25 cellular contexts compared by ENCODE assay signal in the genomic region with DNA sequence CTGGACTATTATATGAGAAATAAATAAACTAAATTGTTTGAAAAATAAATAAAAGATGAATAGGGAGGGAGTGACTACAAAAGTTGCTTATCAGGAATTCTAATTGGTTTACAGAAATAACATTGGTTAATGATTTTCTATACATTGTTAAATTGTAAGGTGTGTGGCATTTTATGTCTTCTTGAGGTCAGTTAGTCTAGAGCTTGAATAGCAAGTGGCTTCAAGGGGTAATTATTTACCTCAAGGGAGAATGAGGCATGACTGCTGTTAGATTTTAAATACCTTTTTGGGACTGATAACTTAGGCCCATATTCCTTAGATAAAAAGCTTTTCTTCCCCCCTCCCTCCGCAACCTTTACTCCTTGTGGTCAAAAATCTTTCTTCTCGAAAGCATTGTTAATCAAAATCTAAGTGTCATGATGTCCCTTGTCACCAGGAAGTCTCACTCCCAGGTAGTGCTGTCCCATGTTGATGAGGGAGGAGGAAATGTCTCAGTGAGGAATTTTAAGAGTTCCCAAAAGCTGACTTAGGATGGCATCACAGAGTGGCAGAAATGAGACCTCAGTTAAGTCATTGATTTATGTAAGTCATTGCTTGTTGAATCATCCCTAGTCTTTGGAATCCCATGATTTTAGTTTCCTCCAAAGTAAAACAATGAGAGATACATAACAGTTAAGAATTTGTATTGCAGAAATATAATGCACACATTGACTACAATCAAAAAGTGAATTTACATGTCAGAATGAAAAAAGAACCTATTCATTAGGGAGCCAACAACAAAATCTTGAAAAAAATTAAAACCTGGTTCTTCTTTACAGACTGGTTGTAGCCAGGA.
DNase-seq lines count a peak whose midpoint lies in the region; ATAC-seq and TF ChIP-seq lines count a peak whose summit lies in the region.
"Had no signal": no experiment of that assay in that cellular context is flagged by ENCODE, and none has a peak within 500 bp of the region (broad histone marks: within the 10 kb centered on the region; RNA-seq: fewer than 3 reads in every experiment).

No MANE protein-coding gene starts in this region.

- peak; percentile 22; the same call in 1 of the 2 replicates for ATAC-seq in PC-3
- ATAC-seq in Right ventricle myocardium inferior = no peak
- ATAC-seq in HG03571 (IDR thresholded peaks at IDR 0.05; ENCODE audit: unreplicated experiment) = no peak
- no peak for ATAC-seq in GM18502 (IDR thresholded peaks at IDR 0.05; ENCODE audit: poor library complexity, unreplicated experiment)
- ATAC-seq: activated CD4-positive, alpha-beta T cell treated with anti-CD3 and anti-CD28 coated beads for 36 hours; activated T-cell treated with anti-CD3 and anti-CD28 coated beads, Interleukin-2, amount 50 U/mL, for 4 hours; gastrocnemius medialis; naive thymus-derived CD8-positive, alpha-beta T cell; right lobe of liver had no signal

- no peak overlapping the region for H4K91ac ChIP-seq in mesenchymal stem cell (ENCODE audit: low read length)

- no TSS peak for BruUV-seq in PC-3 (replicated peaks; lab: Mats Ljungman, UMichigan)

- no peaks in the 10 kb centered on the region for H3K27me3 ChIP-seq in PC-3 (ENCODE audit: low read length)
- no peaks in the 10 kb centered on the region for H3K27me3 ChIP-seq in mesenchymal stem cell (ENCODE audit: control insufficient read depth in 1 of 2, insufficient read depth in 1 of 2, low read length in 2 of 2)
- H3K27me3 ChIP-seq: cardiac muscle cell, gastrocnemius medialis, right lobe of liver, stomach, transverse colon had no signal

- no peak overlapping the region for H3K4me2 ChIP-seq in PC-3 (ENCODE audit: low read length)
- H3K4me2 ChIP-seq in mesenchymal stem cell (ENCODE audit: low read length, poor library complexity, severe bottlenecking) = peak overlapping the region; percentile 1

- H3K36me3 ChIP-seq in PC-3 (ENCODE audit: low read depth, low read length) = no peaks in the 10 kb centered on the region
- H3K36me3 ChIP-seq in mesenchymal stem cell (ENCODE audit: control insufficient read depth in 1 of 2, insufficient read depth in 2 of 2, low read depth in 1 of 2, low read length in 2 of 2) = no peaks in the 10 kb centered on the region
- H3K36me3 ChIP-seq: cardiac muscle cell, gastrocnemius medialis, right lobe of liver, stomach, transverse colon had no signal

- H2AK5ac ChIP-seq in mesenchymal stem cell (ENCODE audit: low read length, severe bottlenecking) = no peak overlapping the region

- H3K9me3 ChIP-seq in PC-3 (ENCODE audit: low read length) (no peaks in the 10 kb centered on the region), mesenchymal stem cell (ENCODE audit: control insufficient read depth, low read length) (no peaks in the 10 kb centered on the region)
- H3K9me3 ChIP-seq: gastrocnemius medialis, right lobe of liver had no signal

- no peak overlapping the region for H3K14ac ChIP-seq in mesenchymal stem cell (ENCODE audit: low read length in 2 of 2)

- no peak overlapping the region for H2BK15ac ChIP-seq in mesenchymal stem cell (ENCODE audit: low read depth, poor library complexity, severe bottlenecking)

- POLR2A ChIA-PET in PC-3 (lab: Charles Lee; ENCODE audit: unreplicated experiment) = no interaction called here

- H3K9ac ChIP-seq in PC-3 (ENCODE audit: low read length) = no peak overlapping the region
- H3K9ac ChIP-seq in mesenchymal stem cell (ENCODE audit: low read length) = no peak overlapping the region

- H3K4ac ChIP-seq in mesenchymal stem cell (ENCODE audit: low read depth in 1 of 2, low read length in 2 of 2) = no peak overlapping the region

- peak; percentile 91 for DNase-seq in Caki2 (ENCODE audit: low read depth)
- DNase-seq in PC-3 = peak; percentile 29
- DNase-seq in epithelial cell of proximal tubule (ENCODE audit: low read depth) = peak; percentile 50
- DNase-seq in mesenchymal stem cell = no peak
- no peak for DNase-seq in Right ventricle myocardium inferior (ENCODE audit: missing footprints)
- no peak for DNase-seq in COR-L47 (lab: John Stamatoyannopoulos, UW)
- DNase-seq: activated CD4-positive, alpha-beta T cell treated with anti-CD3 and anti-CD28 coated beads for 36 hours; activated CD8-positive, alpha-beta memory T cell treated with anti-CD3 and anti-CD28 coated beads for 24 hours; activated naive CD4-positive, alpha-beta T cell treated with anti-CD3 and anti-CD28 coated beads, Interleukin-2, amount 10 ng/mL, durations not matched to agents 7 days and 5 days; activated T-cell treated with anti-CD3 and anti-CD28 coated beads, Interleukin-2, amount 50 U/mL, for 4 hours; gastrocnemius medialis; H9; Karpas-422; mesendoderm; naive thymus-derived CD8-positive, alpha-beta T cell; NCI-H1930; NCI-H69; right lobe of liver; Right ventricle myocardium superior; stimulated activated CD4-positive, alpha-beta T cell treated with anti-CD3 and anti-CD28 coated beads, Interleukin-15, amount 100 ng/mL, for 24 hours; stomach; transverse colon had no signal

- no peaks in the 10 kb centered on the region for H3F3A ChIP-seq in PC-3 (ENCODE audit: low read length, unreplicated experiment)

- H3K27ac ChIP-seq in PC-3 (ENCODE audit: low read length) (no peak overlapping the region), mesenchymal stem cell (ENCODE audit: low read length, poor library complexity, severe bottlenecking) (peak overlapping the region; percentile 51)
- H3K27ac ChIP-seq: cardiac muscle cell, gastrocnemius medialis, right lobe of liver, stomach, transverse colon had no signal

- H3K9me2 ChIP-seq in PC-3 (replicated peaks; ENCODE audit: low read length) = no peaks in the 10 kb centered on the region

- H4K20me1 ChIP-seq in PC-3 (ENCODE audit: low read length) = no peaks in the 10 kb centered on the region

- no peak overlapping the region for H2BK120ac ChIP-seq in mesenchymal stem cell (ENCODE audit: low read depth, low read length)

- no peak overlapping the region for H3K18ac ChIP-seq in mesenchymal stem cell (ENCODE audit: low read depth in 1 of 2, low read length in 2 of 2)

- H3K79me2 ChIP-seq in PC-3 (ENCODE audit: low read length) = no peaks in the 10 kb centered on the region

- CTCF ChIA-PET in PC-3 (lab: Charles Lee) = no interaction called here

- H4K8ac ChIP-seq in mesenchymal stem cell (ENCODE audit: low read length) = no peak overlapping the region

- 100% methylated on average over 2 of the region's 2 CpGs for WGBS in mesenchymal stem cell

- H2BK12ac ChIP-seq in mesenchymal stem cell (ENCODE audit: low read length in 2 of 2) = no peak overlapping the region

- intact Hi-C loops in PC-3 (cut with micrococcal nuclease) = no loop called here
- intact Hi-C loops in Right ventricle myocardium inferior (cut with DNase I) = no loop called here

- peaks cover 17% of the 10 kb centered on the region for H3K79me1 ChIP-seq in mesenchymal stem cell (replicated peaks; ENCODE audit: low read length, poor library complexity, severe bottlenecking)

- H2AFZ ChIP-seq in PC-3 (ENCODE audit: low read length) (no peak overlapping the region), mesenchymal stem cell (ENCODE audit: low read depth, low read length) (no peak overlapping the region)

- no peak overlapping the region for H2BK5ac ChIP-seq in mesenchymal stem cell (ENCODE audit: low read depth, low read length, poor library complexity, severe bottlenecking)

- in situ Hi-C loops in Caki2 (cut with HindIII; ENCODE audit: low pct_unique_long_range_greater_than_20kb, low sequenced_read_pairs) = no loop called here

- no peak overlapping the region for H3K23ac ChIP-seq in mesenchymal stem cell (ENCODE audit: low read length in 2 of 2)

- H3K4me3 ChIP-seq in PC-3 (ENCODE audit: low read length) (no peak overlapping the region), epithelial cell of proximal tubule (ENCODE audit: low read depth, low read length) (no peak overlapping the region), mesenchymal stem cell (ENCODE audit: insufficient read depth in 1 of 2, low read depth in 1 of 2, low read length in 2 of 2) (no peak overlapping the region)
- H3K4me3 ChIP-seq: cardiac muscle cell, gastrocnemius medialis, right lobe of liver, stomach, transverse colon had no signal

- no peaks in the 10 kb centered on the region for H3K4me1 ChIP-seq in PC-3 (ENCODE audit: insufficient read depth, low read length)
- H3K4me1 ChIP-seq in mesenchymal stem cell (ENCODE audit: control insufficient read depth, insufficient read depth, low read depth, low read length) = no peaks in the 10 kb centered on the region
- H3K4me1 ChIP-seq: gastrocnemius medialis, right lobe of liver had no signal

- TF ChIP-seq CTCF in PC-3 (conservative IDR thresholded peaks at IDR 0.05; ENCODE audit: low read depth, low read length) (no peak), epithelial cell of proximal tubule (conservative IDR thresholded peaks at IDR 0.05; ENCODE audit: low read depth, low read length) (no peak)

Comparison
In these comparisons a context has a peak if more than half of its experiments do, and no peak if none do; other contexts are left out.
1. DNase-seq: peak in Caki2 (single experiment), PC-3 (single experiment) and epithelial cell of proximal tubule (single experiment); none in mesenchymal stem cell (single experiment), Right ventricle myocardium inferior (single experiment) and COR-L47 (single experiment).